ENCODE assay signal across 13 cellular contexts in genomic region chr12:75986001-75986739, GRCh38. TPM values are rescaled to one million over a fixed set of nuclear protein-coding genes. Genes with fewer than 3 reads are reported as not detected.
A peak's percentile ranks its signal among the peaks of the same experiment; 100 is the strongest.
DNase-seq lines count a peak whose midpoint lies in the region; ATAC-seq and TF ChIP-seq lines count a peak whose summit lies in the region.
"Had no signal": no experiment of that assay in that cellular context is flagged by ENCODE, and none has a peak within 500 bp of the region (broad histone marks: within the 10 kb centered on the region; RNA-seq: fewer than 3 reads in every experiment).

No MANE protein-coding gene starts in this region.

- no peak overlapping the region for H3K9ac ChIP-seq in PC-3 (ENCODE audit: low read length)

- H3K4me1 ChIP-seq in PC-3 (ENCODE audit: insufficient read depth, low read length): peaks cover 21% of the 10 kb centered on the region; the same call in 1 of the 2 replicates
- H3K4me1 ChIP-seq: breast epithelium had no signal

- H3K27ac ChIP-seq in PC-3 (ENCODE audit: low read length): no peak overlapping the region
- H3K27ac ChIP-seq in WERI-Rb-1: no peak overlapping the region
- H3K27ac ChIP-seq: breast epithelium, spleen had no signal

- peak overlapping the region; percentile 3; the same call in 1 of the 2 replicates for H3K4me3 ChIP-seq in AG04449 (ENCODE audit: low read depth, low read length)
- no peak overlapping the region for H3K4me3 ChIP-seq in PC-3 (ENCODE audit: low read length)
- no peak overlapping the region for H3K4me3 ChIP-seq in WERI-Rb-1 (ENCODE audit: low read depth, low read length)
- H3K4me3 ChIP-seq: breast epithelium, spleen had no signal

- no peaks in the 10 kb centered on the region for H3K9me2 ChIP-seq in PC-3 (replicated peaks; ENCODE audit: low read length)

- no peaks in the 10 kb centered on the region for H3F3A ChIP-seq in PC-3 (ENCODE audit: low read length, unreplicated experiment)

- BruUV-seq in PC-3 (replicated peaks; lab: Mats Ljungman, UMichigan): no TSS peak

- H3K79me2 ChIP-seq in PC-3 (ENCODE audit: low read length): no peaks in the 10 kb centered on the region

- intact Hi-C loops in PC-3 (cut with micrococcal nuclease): no loop called here
- intact Hi-C loops in left colon (cut with DNase I, micrococcal nuclease): no loop called here

- CTCF ChIA-PET in AG04449 (lab: Yijun Ruan, JAX): interaction anchor here (1.3 kb wide), 1 partner anchor 7 kb away, joined by 3 read pairs; no protein-coding TSS in a partner anchor
- CTCF ChIA-PET in PC-3 (lab: Charles Lee): no interaction called here

- no peaks in the 10 kb centered on the region for H3K9me3 ChIP-seq in PC-3 (ENCODE audit: low read length)
- peaks cover 5% of the 10 kb centered on the region for H3K9me3 ChIP-seq in WERI-Rb-1 (ENCODE audit: severe bottlenecking)
- H3K9me3 ChIP-seq: breast epithelium had no signal

- ATAC-seq in HG02798 (IDR thresholded peaks at IDR 0.05; ENCODE audit: poor library complexity, unreplicated experiment) (peak; percentile 34), PC-3 (peak; percentile 45), left colon (peak; percentile 54), GM21576 (IDR thresholded peaks at IDR 0.05; ENCODE audit: unreplicated experiment) (no peak)
- ATAC-seq: naive thymus-derived CD8-positive, alpha-beta T cell had no signal

- H3K27me3 ChIP-seq in PC-3 (ENCODE audit: low read length): no peaks in the 10 kb centered on the region
- H3K27me3 ChIP-seq in WERI-Rb-1 (ENCODE audit: insufficient read depth, low read depth, severe bottlenecking): no peaks in the 10 kb centered on the region
- H3K27me3 ChIP-seq: breast epithelium had no signal

- no peaks in the 10 kb centered on the region for H4K20me1 ChIP-seq in PC-3 (ENCODE audit: low read length)

- H3K36me3 ChIP-seq in PC-3 (ENCODE audit: low read depth, low read length) (no peaks in the 10 kb centered on the region), WERI-Rb-1 (no peaks in the 10 kb centered on the region)
- H3K36me3 ChIP-seq: breast epithelium, spleen had no signal

- 0 out of 2 replicates have a peak overlapping the region, but pooled peaks have one; percentile 3 for H3K4me2 ChIP-seq in PC-3 (ENCODE audit: low read length)

- no peak for TF ChIP-seq CTCF in AG04449 (IDR thresholded peaks at IDR 0.05; ENCODE audit: insufficient read depth, low read length, missing control alignments)
- no peak for TF ChIP-seq CTCF in PC-3 (conservative IDR thresholded peaks at IDR 0.05; ENCODE audit: low read depth, low read length)
- TF ChIP-seq CTCF in WERI-Rb-1 (IDR thresholded peaks at IDR 0.05; ENCODE audit: low read depth, low read length): no peak

- POLR2A ChIA-PET in AG04449 (lab: Yijun Ruan, JAX): no interaction called here
- POLR2A ChIA-PET in PC-3 (lab: Charles Lee; ENCODE audit: unreplicated experiment): interaction anchor here (0.6 kb wide), 1 partner anchor 29 kb away, joined by 3 read pairs; no protein-coding TSS in a partner anchor

- DNase-seq in AG04449 (ENCODE audit: low read depth, low spot score) (no peak), PC-3 (no peak), left colon (no peak), SKM-1 treated with dmso at 0.1 percent for 144 hours (lab: John Stamatoyannopoulos, UW; ENCODE audit: unreplicated experiment) (no peak), WERI-Rb-1 (no peak), DMS 273 treated with DMSO at 0.1 percent for 48 hours (lab: John Stamatoyannopoulos, UW) (no peak)
- DNase-seq: activated T-cell treated with anti-CD3 and anti-CD28 coated beads, Interleukin-2, amount 50 U/mL, for 48 hours; naive thymus-derived CD8-positive, alpha-beta T cell; NCI-H2029; spleen had no signal

- peak overlapping the region; percentile 42 for H2AFZ ChIP-seq in PC-3 (ENCODE audit: low read length)

RNA-seq across cellular contexts. Expression of gene PHLDA1, which starts 45.4 kb away (rescaled TPM):
- 181 and 218 TPM in 2 replicates for total RNA-seq in PC-3 (2014; rRNA removed)
- 1 to 10 TPM; 4.9 to 5.8 TPM for total RNA-seq in left colon

Comparison
In these comparisons a context has a peak if more than half of its experiments do, and no peak if none do; other contexts are left out.
1. RNA of gene PHLDA1, which starts 45.4 kb away (total RNA-seq): 181 to 218 TPM in PC-3; 4.9 to 5.8 TPM in left colon; every median in the first group is over 10 times any median in the second.